In genomic region chr19:56120371-56121179, GRCh38 we compare ENCODE assay signal across 8 cellular contexts. TPM values are rescaled to one million over a fixed set of nuclear protein-coding genes. Genes with fewer than 3 reads are reported as not detected.
DNase-seq lines count a peak whose midpoint lies in the region; ATAC-seq and TF ChIP-seq lines count a peak whose summit lies in the region.

No MANE protein-coding gene starts in this region.

- H3K4me1 Mint-ChIP-seq in effector memory CD8-positive, alpha-beta T cell (ENCODE audit: low read depth in 2 of 2) = peaks cover 33 to 35% of the 10 kb centered on the region in 2 donors
- peaks cover 20% of the 10 kb centered on the region for H3K4me1 Mint-ChIP-seq in mesothelial cell of epicardium

- TF ChIP-seq CTCF in mesothelial cell of epicardium (IDR thresholded peaks at IDR 0.05; ENCODE audit: unreplicated experiment) = no peak

- H3K9me3 Mint-ChIP-seq in effector memory CD8-positive, alpha-beta T cell = no peaks in the 10 kb centered on the region
- no peaks in the 10 kb centered on the region for H3K9me3 Mint-ChIP-seq in mesothelial cell of epicardium

- ATAC-seq in GM18498 (IDR thresholded peaks at IDR 0.05; ENCODE audit: unreplicated experiment) = peak; percentile 34
- peak; percentile 15 for ATAC-seq in HG03095 (IDR thresholded peaks at IDR 0.05; ENCODE audit: unreplicated experiment)
- ATAC-seq in effector memory CD8-positive, alpha-beta T cell (replicated peaks) = peak; percentile 33

- DNase-seq in 8988T (peak; percentile 76), NCI-H748 treated with DMSO at 0.1 percent for 48 hours (lab: John Stamatoyannopoulos, UW) (peak; percentile 53), mesothelial cell of epicardium (ENCODE audit: low spot score in 2 of 2, unreplicated experiment in 2 of 2) (peak; percentile 78 to 84)
- DNase-seq in activated CD8-positive, alpha-beta memory T cell treated with anti-CD3 and anti-CD28 coated beads for 24 hours = peak; percentile 88
- peak; percentile 73 to 81 (median 76) for DNase-seq in effector memory CD8-positive, alpha-beta T cell
- peak; percentile 71 to 74 for DNase-seq in stimulated activated CD8-positive, alpha-beta memory T cell treated with anti-CD3 and anti-CD28 coated beads, Interleukin-15, amount 100 ng/mL, for 48 hours (ENCODE audit: low read depth in 2 of 2)

- H3K27me3 Mint-ChIP-seq in effector memory CD8-positive, alpha-beta T cell = no peaks in the 10 kb centered on the region
- no peaks in the 10 kb centered on the region for H3K27me3 Mint-ChIP-seq in mesothelial cell of epicardium (ENCODE audit: low read depth)

- peak overlapping the region; percentile 94 to 98 for H3K27ac Mint-ChIP-seq in effector memory CD8-positive, alpha-beta T cell
- peak overlapping the region; percentile 89 for H3K27ac Mint-ChIP-seq in mesothelial cell of epicardium

- H3K36me3 Mint-ChIP-seq in effector memory CD8-positive, alpha-beta T cell (ENCODE audit: insufficient read depth) = peaks cover 26% of the 10 kb centered on the region
- peaks cover 2% of the 10 kb centered on the region for H3K36me3 Mint-ChIP-seq in mesothelial cell of epicardium

- peak overlapping the region; percentile 95 for H3K4me3 Mint-ChIP-seq in effector memory CD8-positive, alpha-beta T cell
- H3K4me3 Mint-ChIP-seq in mesothelial cell of epicardium = peak overlapping the region; percentile 79

RNA-seq across cellular contexts. Expression of gene ZNF787, which starts 0.5 kb away (rescaled TPM):
- 33.3 to 38.3 TPM (median 35.5 TPM) in 3 replicates for total RNA-seq in mesothelial cell of epicardium

RNA-seq across cellular contexts. Expression of gene ZNF444, which starts 20.5 kb away (rescaled TPM):
- total RNA-seq in mesothelial cell of epicardium = 61.3 to 66.1 TPM (median 63.6 TPM) in 3 replicates

RNA-seq across cellular contexts. Expression of gene GALP, which starts 55.2 kb away (rescaled TPM):
- not detected in 3 replicates for total RNA-seq in mesothelial cell of epicardium

Comparison
In these comparisons a context has a peak if more than half of its experiments do, and no peak if none do; other contexts are left out.
1. Peak in every context shown above with its lines: DNase-seq and ATAC-seq.